In the genomic region with DNA sequence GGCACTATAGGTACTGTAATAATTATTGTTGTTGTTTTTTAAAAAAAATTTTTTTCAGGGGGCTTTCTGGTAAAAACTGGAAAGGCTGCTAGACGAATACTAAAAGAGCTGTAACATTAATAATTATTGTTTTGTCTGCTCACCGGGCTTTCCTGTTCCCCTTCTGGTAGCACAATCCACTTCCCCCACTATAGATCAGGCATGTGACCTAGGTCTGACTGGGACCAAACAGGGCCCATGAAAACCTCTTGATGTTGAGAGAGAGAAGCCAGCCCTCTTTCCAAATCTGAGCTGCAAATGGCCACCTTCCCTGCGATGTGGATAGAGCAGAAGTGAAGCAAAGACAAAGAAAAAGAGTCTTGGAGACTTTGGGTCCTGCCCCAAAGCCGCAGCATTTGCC, we compare ENCODE assay signal across 1 cellular context.
TF ChIP-seq lines count a peak whose summit lies in the region.

No MANE protein-coding gene starts in this region.

TF ChIP-seq in K562, 482 proteins besides CTCF, POLR2A, EP300 and RAD21:
- TF ChIP-seq ZNF778 (CRISPR knock-in tag; IDR thresholded peaks at IDR 0.05) (no peak), RBBP5 (IDR thresholded peaks at IDR 0.05; ENCODE audit: borderline replicate concordance, insufficient read depth, low read length, poor library complexity, severe bottlenecking) (no peak), SPI1 (IDR thresholded peaks at IDR 0.05; ENCODE audit: borderline replicate concordance, low read depth, low read length) (0 out of 2 replicates have a peak, but pooled peaks have one; percentile 32)
